ENCODE assay signal across 27 cellular contexts in genomic region chr12:26658991-26659390, GRCh38.
DNase-seq lines count a peak whose midpoint lies in the region; ATAC-seq and TF ChIP-seq lines count a peak whose summit lies in the region.
"Had no signal": no experiment of that assay in that cellular context is flagged by ENCODE, and none has a peak within 500 bp of the region (broad histone marks: within the 10 kb centered on the region; RNA-seq: fewer than 3 reads in every experiment).

No MANE protein-coding gene starts in this region.

- no peak overlapping the region for H3K4me3 ChIP-seq in AG09309 (ENCODE audit: control insufficient read depth, low read depth, low read length)
- H3K4me3 ChIP-seq: lung, smooth muscle cell had no signal

- H3K27ac Mint-ChIP-seq in HFFc6 (no peak overlapping the region), nephron progenitor cell (no peak overlapping the region)
- H3K27ac Mint-ChIP-seq: activated CD8-positive, alpha-beta memory T cell treated with anti-CD3 and anti-CD28 coated beads, Interleukin-2, amount 10 ng/mL, durations not matched to agents 7 days and 5 days; activated T-cell treated with anti-CD3 and anti-CD28 coated beads, Interleukin-2, amount 50 U/mL, for 72 hours; type B pancreatic cell; WTC11 had no signal

- TF ChIP-seq CTCF in AG09309 (IDR thresholded peaks at IDR 0.05; ENCODE audit: control insufficient read depth, insufficient read depth, low read depth, low read length, missing control alignments) (no peak), HFFc6 (IDR thresholded peaks at IDR 0.05) (no peak), omental fat pad (IDR thresholded peaks at IDR 0.05) (no peak), nephron progenitor cell (IDR thresholded peaks at IDR 0.05) (no peak)

- DNase-seq in AG09309 (ENCODE audit: low read depth) (peak; percentile 77), HFFc6 (peak; percentile 18), fibroblast of peridontal ligament (ENCODE audit: extremely low read depth) (peak; percentile 90), omental fat pad (ENCODE audit: low spot score) (no peak), anterior cingulate cortex (lab: John Stamatoyannopoulos, UW) (no peak), nephron progenitor cell (no peak), NCI-H510A treated with DMSO at 0.1 percent for 48 hours (lab: John Stamatoyannopoulos, UW) (no peak)
- DNase-seq: activated CD4-positive, alpha-beta T cell treated with anti-CD3 and anti-CD28 coated beads, Interleukin-2, amount 50 U/mL, for 1 hour; activated CD8-positive, alpha-beta memory T cell treated with anti-CD3 and anti-CD28 coated beads, Interleukin-2, amount 10 ng/mL, durations not matched to agents 7 days and 5 days; activated naive CD4-positive, alpha-beta T cell treated with anti-CD3 and anti-CD28 coated beads, Interleukin-2, amount 50 U/mL, for 16 hours; activated T-cell treated with anti-CD3 and anti-CD28 coated beads, Interleukin-2, amount 50 U/mL, for 72 hours; aorta; foreskin melanocyte; islet precursor cell; MM.1S; NCI-H1436; OCI-M1; SHP77; stimulated activated CD4-positive, alpha-beta T cell treated with anti-CD3 and anti-CD28 coated beads, Interleukin-2, amount 100 ng/mL, for 24 hours; SW 1271; T1000 had no signal

- H3K27me3 Mint-ChIP-seq in HFFc6 (ENCODE audit: insufficient read depth) (peaks cover 2% of the 10 kb centered on the region; the same call in 1 of the 2 replicates), nephron progenitor cell (ENCODE audit: low read depth, poor library complexity) (no peaks in the 10 kb centered on the region)
- H3K27me3 Mint-ChIP-seq: activated CD8-positive, alpha-beta memory T cell treated with anti-CD3 and anti-CD28 coated beads, Interleukin-2, amount 10 ng/mL, durations not matched to agents 7 days and 5 days; central memory CD8-positive, alpha-beta T cell; type B pancreatic cell had no signal

- H3K4me1 Mint-ChIP-seq in HFFc6 (ENCODE audit: low read depth) (peaks cover 12% of the 10 kb centered on the region; the same call in 1 of the 2 replicates), nephron progenitor cell (no peaks in the 10 kb centered on the region)
- H3K4me1 Mint-ChIP-seq: activated CD8-positive, alpha-beta memory T cell treated with anti-CD3 and anti-CD28 coated beads, Interleukin-2, amount 10 ng/mL, durations not matched to agents 7 days and 5 days; central memory CD8-positive, alpha-beta T cell had no signal

- H3K36me3 Mint-ChIP-seq in HFFc6 (ENCODE audit: low read depth) (0 out of 2 replicates have a peak, but pooled peaks cover 4% of the 10 kb centered on the region), nephron progenitor cell (ENCODE audit: low read depth) (peaks cover 9% of the 10 kb centered on the region)

- peak; percentile 87 for ATAC-seq in omental fat pad (ENCODE audit: low FRiP score)
- no peak for ATAC-seq in HG03342 (IDR thresholded peaks at IDR 0.05; ENCODE audit: unreplicated experiment)
- ATAC-seq: activated CD8-positive, alpha-beta memory T cell treated with anti-CD3 and anti-CD28 coated beads, Interleukin-2, amount 10 ng/mL, durations not matched to agents 7 days and 5 days; activated T-cell treated with anti-CD3 and anti-CD28 coated beads, Interleukin-2, amount 50 U/mL, for 72 hours; WTC11 had no signal

- no peaks in the 10 kb centered on the region for H3K9me3 Mint-ChIP-seq in HFFc6
- H3K9me3 Mint-ChIP-seq in nephron progenitor cell = no peaks in the 10 kb centered on the region
- H3K9me3 Mint-ChIP-seq: activated T-cell treated with anti-CD3 and anti-CD28 coated beads, Interleukin-2, amount 50 U/mL, for 72 hours; central memory CD8-positive, alpha-beta T cell; type B pancreatic cell had no signal

- H3K4me3 Mint-ChIP-seq in HFFc6 = no peak overlapping the region
- no peak overlapping the region for H3K4me3 Mint-ChIP-seq in nephron progenitor cell
- H3K4me3 Mint-ChIP-seq: activated CD8-positive, alpha-beta memory T cell treated with anti-CD3 and anti-CD28 coated beads, Interleukin-2, amount 10 ng/mL, durations not matched to agents 7 days and 5 days; activated T-cell treated with anti-CD3 and anti-CD28 coated beads, Interleukin-2, amount 50 U/mL, for 72 hours; central memory CD8-positive, alpha-beta T cell; type B pancreatic cell; WTC11 had no signal

Comparison
In these comparisons a context has a peak if more than half of its experiments do, and no peak if none do; other contexts are left out.
1. DNase-seq: peak in AG09309 (single experiment), HFFc6 (single experiment) and fibroblast of peridontal ligament (single experiment); none in omental fat pad (single experiment), anterior cingulate cortex (0 of 58), nephron progenitor cell (single experiment) and NCI-H510A treated with DMSO at 0.1 percent for 48 hours (single experiment).